ENCODE assay signal across 8 cellular contexts in the genomic region with DNA sequence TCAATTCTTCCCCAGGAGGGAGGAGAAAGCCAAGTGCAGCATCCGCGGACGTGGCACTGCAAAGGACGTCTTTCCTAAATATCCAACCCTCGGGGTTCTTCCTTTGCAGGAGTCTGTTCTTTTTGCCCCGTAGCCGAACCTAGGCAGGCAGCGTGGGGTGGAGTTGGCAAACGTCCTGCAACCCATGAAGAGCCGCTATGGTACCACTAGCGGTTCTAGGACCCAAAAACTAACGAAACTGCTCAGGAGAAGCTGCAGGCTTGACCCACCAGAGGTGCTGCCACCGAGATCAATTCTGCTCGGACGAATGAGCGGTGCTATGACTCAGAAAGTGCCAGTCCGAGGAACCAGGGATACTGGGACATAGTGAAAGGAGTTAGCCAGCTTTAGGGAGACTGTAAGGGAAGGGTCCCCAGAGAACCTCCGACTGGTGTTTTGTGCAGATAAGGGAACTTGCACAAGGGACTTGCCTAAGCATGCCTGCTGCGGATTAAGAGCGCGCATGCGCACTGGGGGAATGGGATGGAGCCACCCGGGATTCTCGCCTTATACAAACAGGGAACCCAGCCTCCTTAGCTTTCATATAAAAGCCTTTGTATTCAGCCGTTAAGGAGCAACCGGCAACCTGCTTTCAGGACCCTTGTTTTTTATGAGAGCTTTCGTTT.
A peak's percentile ranks its signal among the peaks of the same experiment; 100 is the strongest.
DNase-seq lines count a peak whose midpoint lies in the region; ATAC-seq and TF ChIP-seq lines count a peak whose summit lies in the region.

No MANE protein-coding gene starts in this region.

- peak; percentile 30 for TF ChIP-seq POLR2A in GM19099 (IDR thresholded peaks at IDR 0.05; ENCODE audit: extremely low read depth, insufficient read length, low read depth)

- peak; percentile 90 for DNase-seq in NCI-H774 (lab: John Stamatoyannopoulos, UW)
- peak; percentile 75 to 81 for DNase-seq in activated CD4-positive, alpha-beta T cell treated with anti-CD3 and anti-CD28 coated beads, Interleukin-2, amount 50 U/mL, for 48 hours
- peak; percentile 64 for DNase-seq in effector CD4-positive, alpha-beta T cell
- peak; percentile 92 for DNase-seq in medulla oblongata (ENCODE audit: extremely low spot score)
- DNase-seq in stimulated activated CD4-positive, alpha-beta T cell treated with anti-CD3 and anti-CD28 coated beads, TNF-alpha, amount 100 ng/mL, for 4 hours (ENCODE audit: low read depth in 3 of 3), result peak; percentile 51 to 62 (median 61)

- ATAC-seq in HG03571 (IDR thresholded peaks at IDR 0.05; ENCODE audit: unreplicated experiment), result peak; percentile 17

- H3K4me3 ChIP-seq in ACC112 (ENCODE audit: low read depth, low read length), result peak overlapping the region; percentile 84

- no peaks in the 10 kb centered on the region for H3K27me3 ChIP-seq in ACC112 (ENCODE audit: insufficient read depth, low read length)

- no peaks in the 10 kb centered on the region for H3K36me3 ChIP-seq in ACC112 (ENCODE audit: insufficient read depth, low read length)

- peak overlapping the region; percentile 91 for H3K27ac ChIP-seq in ACC112 (ENCODE audit: low read depth, low read length)

- H2AFZ ChIP-seq in ACC112 (ENCODE audit: low read length, unreplicated experiment), result peak overlapping the region; percentile 98

- peaks cover 16% of the 10 kb centered on the region for H3K4me1 ChIP-seq in ACC112 (ENCODE audit: control insufficient read depth, insufficient read depth, low read length, unreplicated experiment)

- H3K79me2 ChIP-seq in ACC112 (ENCODE audit: control insufficient read depth, insufficient read depth, low read length, unreplicated experiment), result no peaks in the 10 kb centered on the region

Comparison
In these comparisons a context has a peak if more than half of its experiments do, and no peak if none do; other contexts are left out.
1. Peak in every context shown above with its lines: DNase-seq, ATAC-seq, H3K4me3 ChIP-seq and H3K27ac ChIP-seq.